19 cellular contexts compared by ENCODE assay signal in genomic region chr3:129185774-129186173, GRCh38. TPM values are rescaled to one million over a fixed set of nuclear protein-coding genes. Genes with fewer than 3 reads are reported as not detected.
DNase-seq lines count a peak whose midpoint lies in the region; ATAC-seq and TF ChIP-seq lines count a peak whose summit lies in the region.
"Had no signal": no experiment of that assay in that cellular context is flagged by ENCODE, and none has a peak within 500 bp of the region (broad histone marks: within the 10 kb centered on the region; RNA-seq: fewer than 3 reads in every experiment).

No MANE protein-coding gene starts in this region.

- no peaks in the 10 kb centered on the region for H3K9me3 ChIP-seq in Loucy (ENCODE audit: insufficient read depth, low read depth, low read length)
- no peaks in the 10 kb centered on the region for H3K9me3 ChIP-seq in ascending aorta
- H3K9me3 ChIP-seq: HAP-1, MG63, thoracic aorta had no signal

- no peak overlapping the region for H3K27ac ChIP-seq in ascending aorta
- H3K27ac ChIP-seq: thoracic aorta had no signal

- DNase-seq in activated CD4-positive, alpha-beta T cell treated with anti-CD3 and anti-CD28 coated beads for 36 hours: no peak
- DNase-seq in activated CD4-positive, alpha-beta T cell treated with anti-CD3 and anti-CD28 coated beads for 48 hours: no peak
- no peak for DNase-seq in activated naive CD8-positive, alpha-beta T cell treated with anti-CD3 and anti-CD28 coated beads for 36 hours
- DNase-seq in neural crest cell (ENCODE audit: low read depth, low spot score) (no peak), pons (ENCODE audit: low spot score) (no peak), ascending aorta (ENCODE audit: low spot score in 2 of 2) (no peak)
- DNase-seq: ACHN; activated CD4-positive, alpha-beta T cell treated with anti-CD3 and anti-CD28 coated beads, Interleukin-2, amount 10 ng/mL, durations not matched to agents 24 days and 14 days; activated gamma-delta T cell treated with Interleukin-2 at 50 U/mL for 16 hours; cerebellar nuclear complex; head of caudate nucleus; MG63; NCI-H2171 treated with DMSO at 0.1 percent for 48 hours; nucleus accumbens; stimulated activated CD4-positive, alpha-beta T cell treated with anti-CD3 and anti-CD28 coated beads, Interleukin-12 subunit alpha, Interleukin-12 subunit beta, amount 100 ng/mL, for 4 hours had no signal

- H3K4me1 Mint-ChIP-seq in activated CD4-positive, alpha-beta T cell treated with anti-CD3 and anti-CD28 coated beads for 36 hours: peaks cover 12% of the 10 kb centered on the region
- peaks cover 27% of the 10 kb centered on the region for H3K4me1 Mint-ChIP-seq in activated naive CD8-positive, alpha-beta T cell treated with anti-CD3 and anti-CD28 coated beads for 36 hours
- peaks cover 27% of the 10 kb centered on the region for H3K4me1 Mint-ChIP-seq in neural crest cell

- ATAC-seq in activated CD4-positive, alpha-beta T cell treated with anti-CD3 and anti-CD28 coated beads for 36 hours: no peak
- no peak for ATAC-seq in HG03139 (IDR thresholded peaks at IDR 0.05; ENCODE audit: unreplicated experiment)

- H2AFZ ChIP-seq in Loucy (ENCODE audit: low read length): no peak overlapping the region

- no peaks in the 10 kb centered on the region for H3K9me3 Mint-ChIP-seq in activated CD4-positive, alpha-beta T cell treated with anti-CD3 and anti-CD28 coated beads for 36 hours (ENCODE audit: low read depth)
- no peaks in the 10 kb centered on the region for H3K9me3 Mint-ChIP-seq in activated naive CD8-positive, alpha-beta T cell treated with anti-CD3 and anti-CD28 coated beads for 36 hours
- no peaks in the 10 kb centered on the region for H3K9me3 Mint-ChIP-seq in neural crest cell
- H3K9me3 Mint-ChIP-seq: activated CD4-positive, alpha-beta T cell treated with anti-CD3 and anti-CD28 coated beads, Interleukin-2, amount 10 ng/mL, durations not matched to agents 24 days and 14 days had no signal

- intact Hi-C loops in activated CD4-positive, alpha-beta T cell treated with anti-CD3 and anti-CD28 coated beads for 36 hours (cut with DNase I, micrococcal nuclease): loop anchor here in 1 of 2 experiments (10.0 kb wide), 1 partner anchor 1131 kb away; the partner anchor contains the start of gene SEC61A1
- intact Hi-C loops in ascending aorta (cut with DNase I): loop anchor here (2.0 kb wide), 1 partner anchor 65 kb away; the partner anchor contains the start of gene RAB43

- H3K79me2 ChIP-seq in Loucy (ENCODE audit: insufficient read depth, low read length): peaks cover 42% of the 10 kb centered on the region

- H3K27me3 Mint-ChIP-seq in activated CD4-positive, alpha-beta T cell treated with anti-CD3 and anti-CD28 coated beads for 36 hours: no peaks in the 10 kb centered on the region
- H3K27me3 Mint-ChIP-seq in activated naive CD8-positive, alpha-beta T cell treated with anti-CD3 and anti-CD28 coated beads for 36 hours: peaks cover 3% of the 10 kb centered on the region
- H3K27me3 Mint-ChIP-seq in neural crest cell (ENCODE audit: low read depth): no peaks in the 10 kb centered on the region
- H3K27me3 Mint-ChIP-seq: activated CD4-positive, alpha-beta T cell treated with anti-CD3 and anti-CD28 coated beads, Interleukin-2, amount 10 ng/mL, durations not matched to agents 24 days and 14 days had no signal

- peaks cover 25% of the 10 kb centered on the region for H3K36me3 Mint-ChIP-seq in activated CD4-positive, alpha-beta T cell treated with anti-CD3 and anti-CD28 coated beads for 36 hours (ENCODE audit: low read depth)
- H3K36me3 Mint-ChIP-seq in activated naive CD8-positive, alpha-beta T cell treated with anti-CD3 and anti-CD28 coated beads for 36 hours: peaks cover 29% of the 10 kb centered on the region
- no peaks in the 10 kb centered on the region for H3K36me3 Mint-ChIP-seq in neural crest cell (ENCODE audit: low read depth)

- CTCF ChIA-PET in activated CD4-positive, alpha-beta T cell treated with anti-CD3 and anti-CD28 coated beads for 36 hours (lab: Charles Lee): interaction anchor here (0.6 to 2.8 kb wide), 9 partner anchors 23 to 216 kb away, joined by 3 to 26 read pairs (median 3); no protein-coding TSS in a partner anchor

- no peaks in the 10 kb centered on the region for H3K36me3 ChIP-seq in Loucy (ENCODE audit: insufficient read depth, low read length)
- peaks cover 0 to 5% of the 10 kb centered on the region in 2 donors for H3K36me3 ChIP-seq in ascending aorta
- H3K36me3 ChIP-seq: thoracic aorta had no signal

- POLR2A ChIA-PET in activated CD4-positive, alpha-beta T cell treated with anti-CD3 and anti-CD28 coated beads for 36 hours (lab: Charles Lee): interaction anchor here (0.7 to 1.4 kb wide), 5 partner anchors 10 to 192 kb away, joined by 3 to 5 read pairs (median 4); partner anchors contain the start of genes CFAP92 and COPG1

- TF ChIP-seq CTCF in Loucy (conservative IDR thresholded peaks at IDR 0.05; ENCODE audit: low read length) (no peak), neural crest cell (conservative IDR thresholded peaks at IDR 0.05) (no peak), ascending aorta (IDR thresholded peaks at IDR 0.05) (no peak)

- H3K9ac ChIP-seq in Loucy (ENCODE audit: low read depth, low read length, poor library complexity, severe bottlenecking): no peak overlapping the region

- H3K4me3 Mint-ChIP-seq in activated CD4-positive, alpha-beta T cell treated with anti-CD3 and anti-CD28 coated beads for 36 hours: peak overlapping the region; percentile 96
- H3K4me3 Mint-ChIP-seq in activated naive CD8-positive, alpha-beta T cell treated with anti-CD3 and anti-CD28 coated beads for 36 hours: peak overlapping the region; percentile 97
- H3K4me3 Mint-ChIP-seq in neural crest cell: peak overlapping the region; percentile 61

- H3K4me1 ChIP-seq in Loucy (ENCODE audit: insufficient read depth, low read length, poor library complexity, severe bottlenecking) (peaks cover 17% of the 10 kb centered on the region), ascending aorta (peaks cover 2 to 9% of the 10 kb centered on the region in 2 donors)

- no peak overlapping the region for H3K4me3 ChIP-seq in Loucy (ENCODE audit: low read length, poor library complexity, severe bottlenecking)
- no peak overlapping the region for H3K4me3 ChIP-seq in ascending aorta
- H3K4me3 ChIP-seq: MG63, thoracic aorta had no signal

- H3K27me3 ChIP-seq in Loucy (ENCODE audit: insufficient read depth, low read length, poor library complexity, severe bottlenecking) (peaks cover 4% of the 10 kb centered on the region), ascending aorta (no peaks in the 10 kb centered on the region)
- H3K27me3 ChIP-seq: MG63 had no signal

- H3K27ac Mint-ChIP-seq in activated CD4-positive, alpha-beta T cell treated with anti-CD3 and anti-CD28 coated beads for 36 hours: no peak overlapping the region
- no peak overlapping the region for H3K27ac Mint-ChIP-seq in activated naive CD8-positive, alpha-beta T cell treated with anti-CD3 and anti-CD28 coated beads for 36 hours
- H3K27ac Mint-ChIP-seq in neural crest cell (ENCODE audit: unreplicated experiment): no peak overlapping the region

- H3K4me2 ChIP-seq in Loucy (ENCODE audit: low read depth, low read length, poor library complexity, severe bottlenecking): peak overlapping the region; percentile 11

- H4K20me1 ChIP-seq in Loucy (ENCODE audit: insufficient read depth, low read length, poor library complexity, severe bottlenecking): peaks cover 25% of the 10 kb centered on the region

- H3F3A ChIP-seq in Loucy (ENCODE audit: low read depth): no peaks in the 10 kb centered on the region

- no peaks in the 10 kb centered on the region for H3K9me2 ChIP-seq in Loucy (replicated peaks; ENCODE audit: low read depth, low read length)

RNA-seq across cellular contexts. Expression of gene CNBP, which starts 2.1 kb away (rescaled TPM):
- total RNA-seq in activated CD4-positive, alpha-beta T cell treated with anti-CD3 and anti-CD28 coated beads for 36 hours: 100 to 1,000 TPM; 305 to 379 TPM
- 100 to 1,000 TPM; 483 to 487 TPM for total RNA-seq in activated naive CD8-positive, alpha-beta T cell treated with anti-CD3 and anti-CD28 coated beads for 36 hours
- total RNA-seq in neural crest cell (314 and 319 TPM in 2 replicates), ascending aorta (166 TPM)

RNA-seq across cellular contexts. Expression of gene ISY1, which starts 24.9 kb away (rescaled TPM):
- 10 to 100 TPM; 44.9 to 65.5 TPM for total RNA-seq in activated CD4-positive, alpha-beta T cell treated with anti-CD3 and anti-CD28 coated beads for 36 hours
- total RNA-seq in activated naive CD8-positive, alpha-beta T cell treated with anti-CD3 and anti-CD28 coated beads for 36 hours: 10 to 100 TPM; 77.7 to 80.1 TPM
- 31.4 and 34.7 TPM in 2 replicates for total RNA-seq in neural crest cell
- 22.5 TPM for total RNA-seq in ascending aorta
